Comparison of ENCODE assay signal across 10 cellular contexts in the genomic region with DNA sequence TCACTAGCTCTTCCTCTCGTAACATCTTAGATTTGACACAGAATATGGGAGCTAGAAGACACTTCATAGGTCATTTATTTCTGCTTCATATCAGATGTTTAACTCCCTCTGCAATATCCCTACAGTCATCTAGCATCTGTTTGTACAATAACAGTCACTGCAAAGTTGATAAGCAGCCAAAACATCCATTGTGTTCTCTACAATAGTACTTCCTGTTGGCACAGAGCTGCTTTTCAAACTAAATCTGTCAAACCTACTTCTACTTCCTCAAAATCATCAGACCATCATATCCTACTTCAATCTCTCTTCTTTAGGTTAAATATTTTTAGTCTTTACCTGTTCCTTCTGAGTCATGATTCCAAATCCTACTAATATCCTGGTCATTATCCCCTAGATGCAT.
DNase-seq lines count a peak whose midpoint lies in the region; ATAC-seq and TF ChIP-seq lines count a peak whose summit lies in the region.
"Had no signal": no experiment of that assay in that cellular context is flagged by ENCODE, and none has a peak within 500 bp of the region (broad histone marks: within the 10 kb centered on the region; RNA-seq: fewer than 3 reads in every experiment).

No MANE protein-coding gene starts in this region.

- peak overlapping the region; percentile 4 to 66 (median 48); a peak in 20 of 22 replicates for H3K4me2 ChIP-seq in BLaER1 treated with 17β-estradiol and CSF1 and Interleukin-3, amounts not matched to agents 10 nM and 100 nM
- H3K4me2 ChIP-seq in MM.1S (ENCODE audit: low read depth, low read length): no peak overlapping the region

- 42 to 58% methylated on average over 1 of the region's 1 CpG for WGBS in upper lobe of left lung, 2 donors

- TF ChIP-seq CTCF in activated B cell treated with CpG ODN at 0.5 μM for 24 hours (IDR thresholded peaks at IDR 0.05) (no peak), upper lobe of left lung (IDR thresholded peaks at IDR 0.05) (no peak), MM.1S (IDR thresholded peaks at IDR 0.05; ENCODE audit: low read length) (no peak)

- no peaks in the 10 kb centered on the region for H3K27me3 ChIP-seq in BLaER1 treated with 17β-estradiol and CSF1 and Interleukin-3, amounts not matched to agents 10 nM and 100 nM
- H3K27me3 ChIP-seq in upper lobe of left lung: no peaks in the 10 kb centered on the region
- H3K27me3 ChIP-seq in MM.1S (replicated peaks; ENCODE audit: insufficient read depth, low read length): no peaks in the 10 kb centered on the region

- CTCF ChIA-PET in activated B cell treated with CpG ODN at 0.5 μM for 24 hours (lab: Charles Lee): no interaction called here
- CTCF ChIA-PET in activated CD8-positive, alpha-beta T cell treated with anti-CD3 and anti-CD28 coated beads, Interleukin-2, amount 10 ng/mL, durations not matched to agents 7 days and 5 days (lab: Charles Lee): no interaction called here

- no peaks in the 10 kb centered on the region for H3K79me2 ChIP-seq in MM.1S (ENCODE audit: low read length)

- no peaks in the 10 kb centered on the region for H3F3A ChIP-seq in MM.1S (ENCODE audit: insufficient read depth, low read length)

- no peaks in the 10 kb centered on the region for H3K36me3 ChIP-seq in BLaER1 treated with 17β-estradiol and CSF1 and Interleukin-3, amounts not matched to agents 10 nM and 100 nM
- H3K36me3 ChIP-seq in upper lobe of left lung (no peaks in the 10 kb centered on the region), MM.1S (replicated peaks; ENCODE audit: insufficient read depth, low read length) (no peaks in the 10 kb centered on the region)
- H3K36me3 ChIP-seq: lower lobe of right lung had no signal

- H3K9me3 ChIP-seq in BLaER1 treated with 17β-estradiol and CSF1 and Interleukin-3, amounts not matched to agents 10 nM and 100 nM (replicated peaks in 1 of 11): no peaks in the 10 kb centered on the region
- H3K9me3 ChIP-seq in upper lobe of left lung (no peaks in the 10 kb centered on the region), MM.1S (replicated peaks; ENCODE audit: insufficient read depth, low read length) (no peaks in the 10 kb centered on the region)
- H3K9me3 ChIP-seq: lower lobe of right lung had no signal

- ATAC-seq in GM19452 (IDR thresholded peaks at IDR 0.05; ENCODE audit: unreplicated experiment) (peak; percentile 78), HG03558 (IDR thresholded peaks at IDR 0.05; ENCODE audit: extremely low read depth, unreplicated experiment) (peak; percentile 67), activated B cell treated with CpG ODN at 0.5 μM for 24 hours (ENCODE audit: low read depth) (peak; percentile 75), HG03439 (IDR thresholded peaks at IDR 0.05; ENCODE audit: unreplicated experiment) (no peak), upper lobe of left lung (ENCODE audit: low FRiP score in 2 of 2) (no peak)
- no peak for ATAC-seq in activated CD8-positive, alpha-beta T cell treated with anti-CD3 and anti-CD28 coated beads, Interleukin-2, amount 10 ng/mL, durations not matched to agents 7 days and 5 days
- ATAC-seq: lower lobe of right lung had no signal

- peaks cover 8 to 17% (median 12%) of the 10 kb centered on the region in 10 experiments; a peak in 19 of 20 replicates for H3K4me1 ChIP-seq in BLaER1 treated with 17β-estradiol and CSF1 and Interleukin-3, amounts not matched to agents 10 nM and 100 nM
- H3K4me1 ChIP-seq in upper lobe of left lung (peaks cover 0 to 4% (median 0%) of the 10 kb centered on the region in 4 donors), MM.1S (ENCODE audit: low read length) (no peaks in the 10 kb centered on the region)
- H3K4me1 ChIP-seq: lower lobe of right lung had no signal

- H4K20me1 ChIP-seq in BLaER1 treated with 17β-estradiol and CSF1 and Interleukin-3, amounts not matched to agents 10 nM and 100 nM: no peaks in the 10 kb centered on the region
- no peaks in the 10 kb centered on the region for H4K20me1 ChIP-seq in MM.1S (ENCODE audit: insufficient read depth, low read length)

- peak overlapping the region in 9 of 11 experiments; percentile 13 to 73 (median 59); a peak in 17 of 22 replicates for H3K27ac ChIP-seq in BLaER1 treated with 17β-estradiol and CSF1 and Interleukin-3, amounts not matched to agents 10 nM and 100 nM
- H3K27ac ChIP-seq in upper lobe of left lung (no peak overlapping the region), MM.1S (ENCODE audit: low read length) (no peak overlapping the region)
- H3K27ac ChIP-seq: lower lobe of right lung had no signal

- TF ChIP-seq EP300 in upper lobe of left lung (IDR thresholded peaks at IDR 0.05): no peak

- no peak for TF ChIP-seq POLR2A in upper lobe of left lung (IDR thresholded peaks at IDR 0.05)

- peak overlapping the region; percentile 80 for H3K27ac Mint-ChIP-seq in activated B cell treated with CpG ODN at 0.5 μM for 24 hours
- no peak overlapping the region for H3K27ac Mint-ChIP-seq in activated CD8-positive, alpha-beta T cell treated with anti-CD3 and anti-CD28 coated beads, Interleukin-2, amount 10 ng/mL, durations not matched to agents 7 days and 5 days

- peaks cover 17% of the 10 kb centered on the region for H3K4me1 Mint-ChIP-seq in activated B cell treated with CpG ODN at 0.5 μM for 24 hours
- no peaks in the 10 kb centered on the region for H3K4me1 Mint-ChIP-seq in activated CD8-positive, alpha-beta T cell treated with anti-CD3 and anti-CD28 coated beads, Interleukin-2, amount 10 ng/mL, durations not matched to agents 7 days and 5 days (ENCODE audit: low read depth)

- intact Hi-C loops in activated B cell treated with CpG ODN at 0.5 μM for 24 hours (cut with micrococcal nuclease): no loop called here

- peak overlapping the region in 1 of 11 experiments; percentile 11; a peak in 1 of 22 replicates for H3K9ac ChIP-seq in BLaER1 treated with 17β-estradiol and CSF1 and Interleukin-3, amounts not matched to agents 10 nM and 100 nM
- H3K9ac ChIP-seq in MM.1S (ENCODE audit: low read length): no peak overlapping the region

- POLR2A ChIA-PET in activated B cell treated with CpG ODN at 0.5 μM for 24 hours (lab: Charles Lee): no interaction called here
- POLR2A ChIA-PET in activated CD8-positive, alpha-beta T cell treated with anti-CD3 and anti-CD28 coated beads, Interleukin-2, amount 10 ng/mL, durations not matched to agents 7 days and 5 days (lab: Charles Lee): no interaction called here

- no peaks in the 10 kb centered on the region for H3K9me3 Mint-ChIP-seq in activated B cell treated with CpG ODN at 0.5 μM for 24 hours
- no peaks in the 10 kb centered on the region for H3K9me3 Mint-ChIP-seq in activated CD8-positive, alpha-beta T cell treated with anti-CD3 and anti-CD28 coated beads, Interleukin-2, amount 10 ng/mL, durations not matched to agents 7 days and 5 days (ENCODE audit: insufficient read depth)

- H3K36me3 Mint-ChIP-seq in activated B cell treated with CpG ODN at 0.5 μM for 24 hours (ENCODE audit: low read depth): no peaks in the 10 kb centered on the region
- no peaks in the 10 kb centered on the region for H3K36me3 Mint-ChIP-seq in activated CD8-positive, alpha-beta T cell treated with anti-CD3 and anti-CD28 coated beads, Interleukin-2, amount 10 ng/mL, durations not matched to agents 7 days and 5 days (ENCODE audit: low read depth)

- H3K27me3 Mint-ChIP-seq in activated B cell treated with CpG ODN at 0.5 μM for 24 hours: peaks cover 5% of the 10 kb centered on the region
- peaks cover 3% of the 10 kb centered on the region for H3K27me3 Mint-ChIP-seq in activated CD8-positive, alpha-beta T cell treated with anti-CD3 and anti-CD28 coated beads, Interleukin-2, amount 10 ng/mL, durations not matched to agents 7 days and 5 days (ENCODE audit: low read depth)

- H2AFZ ChIP-seq in MM.1S (ENCODE audit: low read length): no peak overlapping the region

- DNase-seq in activated B cell treated with CpG ODN at 0.5 μM for 24 hours (no peak), upper lobe of left lung (no peak), MM.1S (no peak)
- DNase-seq in activated CD8-positive, alpha-beta T cell treated with anti-CD3 and anti-CD28 coated beads, Interleukin-2, amount 10 ng/mL, durations not matched to agents 7 days and 5 days: no peak
- DNase-seq: lower lobe of right lung; stimulated activated CD4-positive, alpha-beta T cell treated with anti-CD3 and anti-CD28 coated beads, Interleukin-4, amount 100 ng/mL, for 24 hours had no signal

- no peak overlapping the region for H3K4me3 ChIP-seq in BLaER1 treated with 17β-estradiol and CSF1 and Interleukin-3, amounts not matched to agents 10 nM and 100 nM
- H3K4me3 ChIP-seq in upper lobe of left lung (no peak overlapping the region), MM.1S (ENCODE audit: low read length) (no peak overlapping the region)
- H3K4me3 ChIP-seq: lower lobe of right lung had no signal

- H3K4me3 Mint-ChIP-seq in activated B cell treated with CpG ODN at 0.5 μM for 24 hours: peak overlapping the region; percentile 64
- no peak overlapping the region for H3K4me3 Mint-ChIP-seq in activated CD8-positive, alpha-beta T cell treated with anti-CD3 and anti-CD28 coated beads, Interleukin-2, amount 10 ng/mL, durations not matched to agents 7 days and 5 days

- H3K9me2 ChIP-seq in MM.1S (replicated peaks; ENCODE audit: insufficient read depth, low read length): no peaks in the 10 kb centered on the region

Comparison
In these comparisons a context has a peak if more than half of its experiments do, and no peak if none do; other contexts are left out.
1. H3K27ac ChIP-seq: peak in BLaER1 treated with 17β-estradiol and CSF1 and Interleukin-3, amounts not matched to agents 10 nM and 100 nM (9 of 11); none in upper lobe of left lung (0 of 4) and MM.1S (single experiment).
2. ATAC-seq: peak in GM19452 (single experiment), HG03558 (single experiment) and activated B cell treated with CpG ODN at 0.5 μM for 24 hours (single experiment); none in HG03439 (single experiment), upper lobe of left lung (0 of 2) and activated CD8-positive, alpha-beta T cell treated with anti-CD3 and anti-CD28 coated beads, Interleukin-2, amount 10 ng/mL, durations not matched to agents 7 days and 5 days (single experiment).